ENCODE assay signal across 24 cellular contexts in the genomic region with DNA sequence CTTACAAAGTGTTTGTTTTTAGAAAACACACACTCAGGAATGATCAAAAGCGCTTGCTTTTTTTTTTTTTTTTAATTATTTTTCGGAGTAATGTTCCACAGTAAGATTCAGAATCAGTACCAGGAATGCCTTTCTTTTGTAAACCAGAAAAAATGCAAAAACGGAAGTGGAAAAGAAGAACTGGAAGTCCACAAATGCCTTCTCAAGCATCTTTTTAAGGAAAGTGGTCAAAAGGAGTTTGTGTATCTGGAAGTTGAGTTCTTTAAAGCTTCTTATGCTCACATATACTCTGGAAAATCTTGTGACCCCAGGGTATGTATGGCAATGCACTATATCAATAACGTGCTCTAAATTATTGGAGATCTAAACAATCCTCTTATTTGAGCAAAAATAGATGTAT.
"Had no signal": no experiment of that assay in that cellular context is flagged by ENCODE, and none has a peak within 500 bp of the region (broad histone marks: within the 10 kb centered on the region; RNA-seq: fewer than 3 reads in every experiment).

No MANE protein-coding gene starts in this region.

- H3K9me3 Mint-ChIP-seq: activated B cell treated with CpG ODN at 0.5 μM for 24 hours; activated CD4-positive, alpha-beta memory T cell treated with anti-CD3 and anti-CD28 coated beads, Interleukin-2, amount 10 ng/mL, durations not matched to agents 7 days and 5 days; activated CD4-positive, alpha-beta T cell treated with anti-CD3 and anti-CD28 coated beads, Interleukin-2, amount 10 ng/mL, durations not matched to agents 7 days and 5 days; activated naive CD4-positive, alpha-beta T cell treated with anti-CD3 and anti-CD28 coated beads for 36 hours; activated T-helper 17 cell treated with anti-CD3 and anti-CD28 coated beads, Interleukin-2, amount 50 U/mL, for 72 hours had no signal

- FAIRE-seq: TTC549 had no signal

- H3K4me3 Mint-ChIP-seq: activated B cell treated with CpG ODN at 0.5 μM for 24 hours; activated CD4-positive, alpha-beta memory T cell treated with anti-CD3 and anti-CD28 coated beads, Interleukin-2, amount 10 ng/mL, durations not matched to agents 7 days and 5 days; activated CD4-positive, alpha-beta T cell treated with anti-CD3 and anti-CD28 coated beads, Interleukin-2, amount 10 ng/mL, durations not matched to agents 7 days and 5 days; activated naive CD4-positive, alpha-beta T cell treated with anti-CD3 and anti-CD28 coated beads for 36 hours; activated naive CD8-positive, alpha-beta T cell; activated T-helper 17 cell treated with anti-CD3 and anti-CD28 coated beads, Interleukin-2, amount 50 U/mL, for 72 hours; T-helper 17 cell had no signal

- H3K27me3 Mint-ChIP-seq: activated CD4-positive, alpha-beta memory T cell treated with anti-CD3 and anti-CD28 coated beads, Interleukin-2, amount 10 ng/mL, durations not matched to agents 7 days and 5 days had no signal

- H3K36me3 ChIP-seq: brain microvascular endothelial cell, cardiac muscle cell had no signal

- H3K4me2 ChIP-seq: PC-9 had no signal

- H3K27ac Mint-ChIP-seq: activated B cell treated with CpG ODN at 0.5 μM for 24 hours; activated CD4-positive, alpha-beta memory T cell treated with anti-CD3 and anti-CD28 coated beads, Interleukin-2, amount 10 ng/mL, durations not matched to agents 7 days and 5 days; activated CD4-positive, alpha-beta T cell treated with anti-CD3 and anti-CD28 coated beads, Interleukin-2, amount 10 ng/mL, durations not matched to agents 7 days and 5 days; activated naive CD4-positive, alpha-beta T cell treated with anti-CD3 and anti-CD28 coated beads for 36 hours; activated naive CD8-positive, alpha-beta T cell; activated T-helper 17 cell treated with anti-CD3 and anti-CD28 coated beads, Interleukin-2, amount 50 U/mL, for 72 hours; T-helper 17 cell had no signal

- H3K4me1 Mint-ChIP-seq: activated B cell treated with CpG ODN at 0.5 μM for 24 hours; activated CD4-positive, alpha-beta memory T cell treated with anti-CD3 and anti-CD28 coated beads, Interleukin-2, amount 10 ng/mL, durations not matched to agents 7 days and 5 days; activated CD4-positive, alpha-beta T cell treated with anti-CD3 and anti-CD28 coated beads, Interleukin-2, amount 10 ng/mL, durations not matched to agents 7 days and 5 days; activated T-helper 17 cell treated with anti-CD3 and anti-CD28 coated beads, Interleukin-2, amount 50 U/mL, for 72 hours; T-helper 17 cell had no signal

- ATAC-seq: activated T-helper 17 cell treated with anti-CD3 and anti-CD28 coated beads, Interleukin-2, amount 50 U/mL, for 72 hours; T-helper 17 cell had no signal

- H3K27ac ChIP-seq: brain microvascular endothelial cell, cardiac muscle cell, PC-9 had no signal

- DNase-seq: activated B cell treated with CpG ODN at 0.5 μM for 24 hours; activated CD4-positive, alpha-beta memory T cell treated with anti-CD3 and anti-CD28 coated beads, Interleukin-2, amount 10 ng/mL, durations not matched to agents 7 days and 5 days; activated CD4-positive, alpha-beta T cell treated with anti-CD3 and anti-CD28 coated beads for 1 hour; activated CD4-positive, alpha-beta T cell treated with anti-CD3 and anti-CD28 coated beads, Interleukin-2, amount 10 ng/mL, durations not matched to agents 7 days and 5 days; activated gamma-delta T cell; activated naive CD4-positive, alpha-beta T cell treated with anti-CD3 and anti-CD28 coated beads for 36 hours; activated T-cell treated with anti-CD3 and anti-CD28 coated beads for 4 hours; activated T-cell treated with anti-CD3 and anti-CD28 coated beads, Interleukin-2, amount 50 U/mL, for 48 hours; brain microvascular endothelial cell; KG1; NCI-H1105 treated with DMSO at 0.1 percent for 48 hours; NCI-H146; NCI-H187 treated with DMSO at 0.1 percent for 48 hours; NCI-H2081 treated with DMSO at 0.1 percent for 48 hours; NCI-H446; NCI-H524; PC-9; SIG-M5; T-helper 17 cell; T-helper 9 cell had no signal

- H3K4me3 ChIP-seq: cardiac muscle cell, PC-9 had no signal

- H3K36me3 Mint-ChIP-seq: activated naive CD8-positive, alpha-beta T cell had no signal

- H2AFZ ChIP-seq: PC-9 had no signal

- H3K27me3 ChIP-seq: brain microvascular endothelial cell, cardiac muscle cell had no signal
